8 cellular contexts compared by ENCODE assay signal in genomic region chr17:51372345-51373004, GRCh38.
A peak's percentile ranks its signal among the peaks of the same experiment; 100 is the strongest.
DNase-seq lines count a peak whose midpoint lies in the region; ATAC-seq and TF ChIP-seq lines count a peak whose summit lies in the region.
"Had no signal": no experiment of that assay in that cellular context is flagged by ENCODE, and none has a peak within 500 bp of the region (broad histone marks: within the 10 kb centered on the region; RNA-seq: fewer than 3 reads in every experiment).

No MANE protein-coding gene starts in this region.

- no peaks in the 10 kb centered on the region for H3K9me3 Mint-ChIP-seq in effector memory CD8-positive, alpha-beta T cell
- H3K9me3 Mint-ChIP-seq: activated naive CD4-positive, alpha-beta T cell treated with anti-CD3 and anti-CD28 coated beads, Interleukin-2, amount 50 U/mL, for 72 hours had no signal

- no peak overlapping the region for H3K9ac ChIP-seq in fibroblast of lung (ENCODE audit: insufficient read depth, low read length)

- no peaks in the 10 kb centered on the region for H3K36me3 ChIP-seq in fibroblast of lung (ENCODE audit: control insufficient read depth, insufficient read depth, low read length)

- H3K4me3 ChIP-seq in fibroblast of lung (replicated peaks in 1 of 4; ENCODE audit: control extremely low read depth in 1 of 4, insufficient read depth in 1 of 4, low read depth in 3 of 4, low read length in 4 of 4), result no peak overlapping the region

- H3K4me1 Mint-ChIP-seq in effector memory CD8-positive, alpha-beta T cell (ENCODE audit: low read depth in 2 of 2), result peaks cover 0 to 2% of the 10 kb centered on the region in 2 donors

- no peaks in the 10 kb centered on the region for H3K9me3 ChIP-seq in fibroblast of lung (ENCODE audit: control insufficient read depth, insufficient read depth, low read depth, low read length)

- no peaks in the 10 kb centered on the region for H3K27me3 ChIP-seq in fibroblast of lung (ENCODE audit: control insufficient read depth, insufficient read depth, low read length)

- TF ChIP-seq CTCF in GM20000 (IDR thresholded peaks at IDR 0.05; ENCODE audit: extremely low read depth, missing control alignments), result no peak
- no peak for TF ChIP-seq CTCF in fibroblast of lung (conservative IDR thresholded peaks at IDR 0.05 in 1 of 2, IDR thresholded peaks at IDR 0.05 in 1 of 2; ENCODE audit: low read depth in 1 of 2, low read length in 2 of 2)

- H3K27me3 Mint-ChIP-seq in effector memory CD8-positive, alpha-beta T cell, result peaks cover 33 to 66% of the 10 kb centered on the region in 2 donors

- peak overlapping the region; percentile 4 for H2AFZ ChIP-seq in fibroblast of lung (ENCODE audit: low read length)

- no peaks in the 10 kb centered on the region for H3K4me1 ChIP-seq in fibroblast of lung (ENCODE audit: control insufficient read depth, extremely low read depth, insufficient read depth, low read length)

- no peak overlapping the region for H3K27ac ChIP-seq in fibroblast of lung (ENCODE audit: insufficient read depth, low read length)

- ATAC-seq in effector memory CD8-positive, alpha-beta T cell (replicated peaks), result no peak

- no peaks in the 10 kb centered on the region for H3K36me3 Mint-ChIP-seq in effector memory CD8-positive, alpha-beta T cell (ENCODE audit: insufficient read depth)
- H3K36me3 Mint-ChIP-seq: activated naive CD4-positive, alpha-beta T cell treated with anti-CD3 and anti-CD28 coated beads, Interleukin-2, amount 50 U/mL, for 72 hours had no signal

- DNase-seq in GF-D8 (lab: John Stamatoyannopoulos, UW) (peak; percentile 85), GM20000 (ENCODE audit: low spot score) (peak; percentile 42), HT1080 (ENCODE audit: low read depth) (peak; percentile 97), SK-N-DZ (ENCODE audit: low spot score) (peak; percentile 85), fibroblast of lung (ENCODE audit: low read depth in 2 of 2) (peak; percentile 28 to 34), occipital lobe (lab: John Stamatoyannopoulos, UW) (peak; percentile 67)
- DNase-seq in effector memory CD8-positive, alpha-beta T cell, result no peak

- no peak overlapping the region for H3K4me2 ChIP-seq in fibroblast of lung (ENCODE audit: extremely low read depth, insufficient read depth, low read length)

- no peaks in the 10 kb centered on the region for H3K79me2 ChIP-seq in fibroblast of lung (ENCODE audit: control insufficient read depth, insufficient read depth, low read length)

- no peak overlapping the region for H3K27ac Mint-ChIP-seq in effector memory CD8-positive, alpha-beta T cell

- no peaks in the 10 kb centered on the region for H4K20me1 ChIP-seq in fibroblast of lung (ENCODE audit: control insufficient read depth, extremely low read depth, insufficient read depth, low read length)

- no peak overlapping the region for H3K4me3 Mint-ChIP-seq in effector memory CD8-positive, alpha-beta T cell

Comparison
In these comparisons a context has a peak if more than half of its experiments do, and no peak if none do; other contexts are left out.
1. DNase-seq: peak in GF-D8 (single experiment), GM20000 (single experiment), HT1080 (single experiment), SK-N-DZ (single experiment), fibroblast of lung (2 of 2) and occipital lobe (single experiment); none in effector memory CD8-positive, alpha-beta T cell (0 of 3).